ENCODE assay signal across 1 cellular context in the genomic region with DNA sequence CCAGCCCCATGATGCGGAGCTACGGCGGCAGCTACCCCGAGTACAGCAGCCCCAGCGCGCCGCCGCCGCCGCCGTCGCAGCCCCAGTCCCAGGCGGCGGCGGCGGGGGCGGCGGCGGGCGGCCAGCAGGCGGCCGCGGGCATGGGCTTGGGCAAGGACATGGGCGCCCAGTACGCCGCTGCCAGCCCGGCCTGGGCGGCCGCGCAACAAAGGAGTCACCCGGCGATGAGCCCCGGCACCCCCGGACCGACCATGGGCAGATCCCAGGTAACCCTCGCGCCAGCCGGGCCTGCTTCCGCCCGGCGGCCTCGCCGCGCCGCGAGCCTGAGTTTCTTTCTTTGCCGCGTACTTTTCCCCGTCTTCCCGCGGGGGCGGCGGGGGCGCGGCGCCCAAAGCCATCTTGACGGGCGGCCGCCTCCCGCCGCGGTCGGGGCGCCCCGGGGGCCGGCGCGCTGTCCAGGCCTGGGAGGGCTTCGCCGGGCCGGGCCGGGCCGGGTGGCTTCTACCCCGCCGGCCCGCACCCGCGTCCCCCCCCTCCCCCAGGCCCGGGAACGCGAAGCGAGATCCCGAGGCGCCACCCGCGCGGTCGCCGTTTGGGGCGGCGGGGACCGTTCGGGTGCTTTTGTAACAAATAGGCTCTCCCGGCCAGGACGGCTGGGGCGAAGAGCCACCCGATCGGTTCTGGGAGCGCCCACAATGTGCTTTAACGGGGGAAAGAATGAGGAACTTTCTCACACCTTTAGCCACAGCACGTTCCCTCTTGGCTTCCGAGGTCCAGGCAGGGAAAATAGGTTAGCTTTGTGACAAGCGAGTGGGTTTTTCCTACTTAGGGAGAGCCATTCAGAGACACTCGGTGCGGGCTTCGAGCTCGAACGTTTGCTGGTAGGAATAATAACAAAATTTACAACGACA.
TF ChIP-seq lines count a peak whose summit lies in the region.

No MANE protein-coding gene starts in this region.

TF ChIP-seq in HepG2, 621 proteins besides CTCF, POLR2A, EP300 and RAD21 (continued from another document and continues in another):
- TF ChIP-seq ELK4 (CRISPR knock-in tag; IDR thresholded peaks at IDR 0.05; ENCODE audit: borderline replicate concordance) (no peak), ZNF574 (CRISPR knock-in tag; IDR thresholded peaks at IDR 0.05) (no peak; the same call in 1 of the 2 replicates), POLR2G (IDR thresholded peaks at IDR 0.05; ENCODE audit: low read depth, low read length) (peak; percentile 56; the same call in 1 of the 2 replicates), HOXA5 (CRISPR knock-in tag; IDR thresholded peaks at IDR 0.05) (0 out of 2 replicates have a peak, but pooled peaks have one; percentile 8), SOX6 (IDR thresholded peaks at IDR 0.05) (no peak), SOX6 (CRISPR knock-in tag; IDR thresholded peaks at IDR 0.05) (0 out of 2 replicates have a peak, but pooled peaks have one; percentile 15), ZFYVE20 (CRISPR knock-in tag; IDR thresholded peaks at IDR 0.05; ENCODE audit: borderline replicate concordance, low read depth) (0 out of 2 replicates have a peak, but pooled peaks have one; percentile 20), BORCS8-MEF2B (CRISPR knock-in tag; IDR thresholded peaks at IDR 0.05) (0 out of 2 replicates have a peak, but pooled peaks have one; percentile 36), KMT2A (CRISPR knock-in tag; IDR thresholded peaks at IDR 0.05) (peak; percentile 62; the same call in 1 of the 2 replicates), ZNF30 (CRISPR knock-in tag; IDR thresholded peaks at IDR 0.05) (0 out of 2 replicates have a peak, but pooled peaks have one; percentile 57), PHF8 (CRISPR knock-in tag; IDR thresholded peaks at IDR 0.05) (peak; percentile 67), NONO (IDR thresholded peaks at IDR 0.05) (no peak), NONO (CRISPR knock-in tag; conservative IDR thresholded peaks at IDR 0.05) (0 out of 2 replicates have a peak, but pooled peaks have one; percentile 23), KDM2A (CRISPR knock-in tag; IDR thresholded peaks at IDR 0.05; ENCODE audit: borderline replicate concordance, low read depth) (peak; percentile 89; the same call in 1 of the 2 replicates), KLF16 (CRISPR knock-in tag; IDR thresholded peaks at IDR 0.05) (0 out of 4 replicates have a peak, but pooled peaks of 1 of the 2 experiments have one; percentile 9), ZNF543 (CRISPR knock-in tag; IDR thresholded peaks at IDR 0.05) (no peak), AGO2 (optimal IDR thresholded peaks at IDR 0.05; ENCODE audit: low read depth, low read length) (peak; percentile 68), GABPB1 (CRISPR knock-in tag; IDR thresholded peaks at IDR 0.05) (peak; percentile 69), ZNF768 (CRISPR knock-in tag; IDR thresholded peaks at IDR 0.05) (peak; percentile 28; the same call in 1 of the 2 replicates), SCMH1 (CRISPR knock-in tag; IDR thresholded peaks at IDR 0.05; ENCODE audit: borderline replicate concordance) (no peak), HIVEP1 (CRISPR knock-in tag; IDR thresholded peaks at IDR 0.05) (0 out of 2 replicates have a peak, but pooled peaks have one; percentile 31), ZNF230 (CRISPR knock-in tag; IDR thresholded peaks at IDR 0.05) (peak; percentile 72; the same call in 1 of the 2 replicates), MED8 (CRISPR knock-in tag; IDR thresholded peaks at IDR 0.05; ENCODE audit: insufficient replicate concordance) (no peak), PATZ1 (CRISPR knock-in tag; IDR thresholded peaks at IDR 0.05) (peak; percentile 58; the same call in 1 of the 2 replicates), ZNF383 (CRISPR knock-in tag; IDR thresholded peaks at IDR 0.05; ENCODE audit: borderline replicate concordance) (0 out of 2 replicates have a peak, but pooled peaks have one; percentile 44), FLYWCH1 (CRISPR knock-in tag; IDR thresholded peaks at IDR 0.05) (0 out of 2 replicates have a peak, but pooled peaks have one; percentile 58), ZBTB7B (CRISPR knock-in tag; IDR thresholded peaks at IDR 0.05) (0 out of 2 replicates have a peak, but pooled peaks have one; percentile 12)
- TF ChIP-seq, protein P1, sequence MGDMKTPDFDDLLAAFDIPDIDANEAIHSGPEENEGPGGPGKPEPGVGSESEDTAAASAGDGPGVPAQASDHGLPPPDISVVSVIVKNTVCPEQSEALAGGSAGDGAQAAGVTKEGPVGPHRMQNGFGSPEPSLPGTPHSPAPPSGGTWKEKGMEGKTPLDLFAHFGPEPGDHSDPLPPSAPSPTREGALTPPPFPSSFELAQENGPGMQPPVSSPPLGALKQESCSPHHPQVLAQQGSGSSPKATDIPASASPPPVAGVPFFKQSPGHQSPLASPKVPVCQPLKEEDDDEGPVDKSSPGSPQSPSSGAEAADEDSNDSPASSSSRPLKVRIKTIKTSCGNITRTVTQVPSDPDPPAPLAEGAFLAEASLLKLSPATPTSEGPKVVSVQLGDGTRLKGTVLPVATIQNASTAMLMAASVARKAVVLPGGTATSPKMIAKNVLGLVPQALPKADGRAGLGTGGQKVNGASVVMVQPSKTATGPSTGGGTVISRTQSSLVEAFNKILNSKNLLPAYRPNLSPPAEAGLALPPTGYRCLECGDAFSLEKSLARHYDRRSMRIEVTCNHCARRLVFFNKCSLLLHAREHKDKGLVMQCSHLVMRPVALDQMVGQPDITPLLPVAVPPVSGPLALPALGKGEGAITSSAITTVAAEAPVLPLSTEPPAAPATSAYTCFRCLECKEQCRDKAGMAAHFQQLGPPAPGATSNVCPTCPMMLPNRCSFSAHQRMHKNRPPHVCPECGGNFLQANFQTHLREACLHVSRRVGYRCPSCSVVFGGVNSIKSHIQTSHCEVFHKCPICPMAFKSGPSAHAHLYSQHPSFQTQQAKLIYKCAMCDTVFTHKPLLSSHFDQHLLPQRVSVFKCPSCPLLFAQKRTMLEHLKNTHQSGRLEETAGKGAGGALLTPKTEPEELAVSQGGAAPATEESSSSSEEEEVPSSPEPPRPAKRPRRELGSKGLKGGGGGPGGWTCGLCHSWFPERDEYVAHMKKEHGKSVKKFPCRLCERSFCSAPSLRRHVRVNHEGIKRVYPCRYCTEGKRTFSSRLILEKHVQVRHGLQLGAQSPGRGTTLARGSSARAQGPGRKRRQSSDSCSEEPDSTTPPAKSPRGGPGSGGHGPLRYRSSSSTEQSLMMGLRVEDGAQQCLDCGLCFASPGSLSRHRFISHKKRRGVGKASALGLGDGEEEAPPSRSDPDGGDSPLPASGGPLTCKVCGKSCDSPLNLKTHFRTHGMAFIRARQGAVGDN (CRISPR knock-in tag; IDR thresholded peaks at IDR 0.05), result peak; percentile 59
- TF ChIP-seq, protein P2, sequence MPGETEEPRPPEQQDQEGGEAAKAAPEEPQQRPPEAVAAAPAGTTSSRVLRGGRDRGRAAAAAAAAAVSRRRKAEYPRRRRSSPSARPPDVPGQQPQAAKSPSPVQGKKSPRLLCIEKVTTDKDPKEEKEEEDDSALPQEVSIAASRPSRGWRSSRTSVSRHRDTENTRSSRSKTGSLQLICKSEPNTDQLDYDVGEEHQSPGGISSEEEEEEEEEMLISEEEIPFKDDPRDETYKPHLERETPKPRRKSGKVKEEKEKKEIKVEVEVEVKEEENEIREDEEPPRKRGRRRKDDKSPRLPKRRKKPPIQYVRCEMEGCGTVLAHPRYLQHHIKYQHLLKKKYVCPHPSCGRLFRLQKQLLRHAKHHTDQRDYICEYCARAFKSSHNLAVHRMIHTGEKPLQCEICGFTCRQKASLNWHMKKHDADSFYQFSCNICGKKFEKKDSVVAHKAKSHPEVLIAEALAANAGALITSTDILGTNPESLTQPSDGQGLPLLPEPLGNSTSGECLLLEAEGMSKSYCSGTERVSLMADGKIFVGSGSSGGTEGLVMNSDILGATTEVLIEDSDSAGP (CRISPR knock-in tag; IDR thresholded peaks at IDR 0.05; ENCODE audit: borderline replicate concordance), result 0 out of 2 replicates have a peak, but pooled peaks have one; percentile 40
- TF ChIP-seq, protein P3, sequence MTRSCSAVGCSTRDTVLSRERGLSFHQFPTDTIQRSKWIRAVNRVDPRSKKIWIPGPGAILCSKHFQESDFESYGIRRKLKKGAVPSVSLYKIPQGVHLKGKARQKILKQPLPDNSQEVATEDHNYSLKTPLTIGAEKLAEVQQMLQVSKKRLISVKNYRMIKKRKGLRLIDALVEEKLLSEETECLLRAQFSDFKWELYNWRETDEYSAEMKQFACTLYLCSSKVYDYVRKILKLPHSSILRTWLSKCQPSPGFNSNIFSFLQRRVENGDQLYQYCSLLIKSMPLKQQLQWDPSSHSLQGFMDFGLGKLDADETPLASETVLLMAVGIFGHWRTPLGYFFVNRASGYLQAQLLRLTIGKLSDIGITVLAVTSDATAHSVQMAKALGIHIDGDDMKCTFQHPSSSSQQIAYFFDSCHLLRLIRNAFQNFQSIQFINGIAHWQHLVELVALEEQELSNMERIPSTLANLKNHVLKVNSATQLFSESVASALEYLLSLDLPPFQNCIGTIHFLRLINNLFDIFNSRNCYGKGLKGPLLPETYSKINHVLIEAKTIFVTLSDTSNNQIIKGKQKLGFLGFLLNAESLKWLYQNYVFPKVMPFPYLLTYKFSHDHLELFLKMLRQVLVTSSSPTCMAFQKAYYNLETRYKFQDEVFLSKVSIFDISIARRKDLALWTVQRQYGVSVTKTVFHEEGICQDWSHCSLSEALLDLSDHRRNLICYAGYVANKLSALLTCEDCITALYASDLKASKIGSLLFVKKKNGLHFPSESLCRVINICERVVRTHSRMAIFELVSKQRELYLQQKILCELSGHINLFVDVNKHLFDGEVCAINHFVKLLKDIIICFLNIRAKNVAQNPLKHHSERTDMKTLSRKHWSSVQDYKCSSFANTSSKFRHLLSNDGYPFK (CRISPR knock-in tag; IDR thresholded peaks at IDR 0.05; ENCODE audit: borderline replicate concordance), result 0 out of 2 replicates have a peak, but pooled peaks have one; percentile 39
- TF ChIP-seq, protein P4, sequence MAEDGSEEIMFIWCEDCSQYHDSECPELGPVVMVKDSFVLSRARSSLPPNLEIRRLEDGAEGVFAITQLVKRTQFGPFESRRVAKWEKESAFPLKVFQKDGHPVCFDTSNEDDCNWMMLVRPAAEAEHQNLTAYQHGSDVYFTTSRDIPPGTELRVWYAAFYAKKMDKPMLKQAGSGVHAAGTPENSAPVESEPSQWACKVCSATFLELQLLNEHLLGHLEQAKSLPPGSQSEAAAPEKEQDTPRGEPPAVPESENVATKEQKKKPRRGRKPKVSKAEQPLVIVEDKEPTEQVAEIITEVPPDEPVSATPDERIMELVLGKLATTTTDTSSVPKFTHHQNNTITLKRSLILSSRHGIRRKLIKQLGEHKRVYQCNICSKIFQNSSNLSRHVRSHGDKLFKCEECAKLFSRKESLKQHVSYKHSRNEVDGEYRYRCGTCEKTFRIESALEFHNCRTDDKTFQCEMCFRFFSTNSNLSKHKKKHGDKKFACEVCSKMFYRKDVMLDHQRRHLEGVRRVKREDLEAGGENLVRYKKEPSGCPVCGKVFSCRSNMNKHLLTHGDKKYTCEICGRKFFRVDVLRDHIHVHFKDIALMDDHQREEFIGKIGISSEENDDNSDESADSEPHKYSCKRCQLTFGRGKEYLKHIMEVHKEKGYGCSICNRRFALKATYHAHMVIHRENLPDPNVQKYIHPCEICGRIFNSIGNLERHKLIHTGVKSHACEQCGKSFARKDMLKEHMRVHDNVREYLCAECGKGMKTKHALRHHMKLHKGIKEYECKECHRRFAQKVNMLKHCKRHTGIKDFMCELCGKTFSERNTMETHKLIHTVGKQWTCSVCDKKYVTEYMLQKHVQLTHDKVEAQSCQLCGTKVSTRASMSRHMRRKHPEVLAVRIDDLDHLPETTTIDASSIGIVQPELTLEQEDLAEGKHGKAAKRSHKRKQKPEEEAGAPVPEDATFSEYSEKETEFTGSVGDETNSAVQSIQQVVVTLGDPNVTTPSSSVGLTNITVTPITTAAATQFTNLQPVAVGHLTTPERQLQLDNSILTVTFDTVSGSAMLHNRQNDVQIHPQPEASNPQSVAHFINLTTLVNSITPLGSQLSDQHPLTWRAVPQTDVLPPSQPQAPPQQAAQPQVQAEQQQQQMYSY (CRISPR knock-in tag; IDR thresholded peaks at IDR 0.05), result peak; percentile 10; the same call in 1 of the 2 replicates
- TF ChIP-seq, protein P5, sequence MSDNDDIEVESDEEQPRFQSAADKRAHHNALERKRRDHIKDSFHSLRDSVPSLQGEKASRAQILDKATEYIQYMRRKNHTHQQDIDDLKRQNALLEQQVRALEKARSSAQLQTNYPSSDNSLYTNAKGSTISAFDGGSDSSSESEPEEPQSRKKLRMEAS (IDR thresholded peaks at IDR 0.05), result peak; percentile 10; the same call in 1 of the 2 replicates
